Comparison of ENCODE assay signal across 1 cellular context in the genomic region with DNA sequence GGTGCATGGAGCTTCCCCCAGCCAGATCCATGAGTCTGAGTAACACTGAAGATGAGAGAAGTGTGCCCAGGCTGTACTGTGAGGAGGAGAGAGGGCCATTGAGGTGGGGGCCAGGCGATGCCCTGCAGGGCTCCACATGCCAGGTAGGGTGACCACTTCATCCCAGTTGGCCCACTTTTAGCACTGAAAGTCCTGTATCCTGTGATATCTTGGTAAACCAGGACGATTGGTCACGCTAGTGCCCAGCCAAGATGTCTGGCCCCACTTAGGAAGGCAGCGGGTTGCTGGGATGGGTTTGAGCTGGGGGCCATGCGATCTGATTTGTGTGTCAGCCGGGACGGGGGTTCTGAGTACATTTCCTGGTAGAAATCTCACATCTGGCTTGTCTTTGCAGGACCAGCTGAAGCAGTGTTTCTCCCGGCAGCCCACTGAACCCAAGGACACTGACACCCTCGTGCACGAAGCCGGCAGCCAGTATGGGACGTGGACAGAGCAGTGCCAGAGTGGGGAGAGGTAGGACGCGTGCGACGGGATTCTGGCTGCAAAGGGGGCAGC.
TF ChIP-seq lines count a peak whose summit lies in the region.

No MANE protein-coding gene starts in this region.

TF ChIP-seq in H1, 55 proteins besides CTCF, POLR2A, EP300 and RAD21:
- TF ChIP-seq GABPA (IDR thresholded peaks at IDR 0.05; ENCODE audit: borderline replicate concordance, insufficient read depth, low read length): no peak
- no peak for TF ChIP-seq CBX5 (IDR thresholded peaks at IDR 0.05; ENCODE audit: low read depth, low read length)
- TF ChIP-seq CTBP2 (IDR thresholded peaks at IDR 0.05; ENCODE audit: borderline replicate concordance, insufficient read depth, insufficient read length, low read length): no peak
- no peak for TF ChIP-seq YY1 (IDR thresholded peaks at IDR 0.05; ENCODE audit: low read depth, low read length)
- TF ChIP-seq, protein P1, sequence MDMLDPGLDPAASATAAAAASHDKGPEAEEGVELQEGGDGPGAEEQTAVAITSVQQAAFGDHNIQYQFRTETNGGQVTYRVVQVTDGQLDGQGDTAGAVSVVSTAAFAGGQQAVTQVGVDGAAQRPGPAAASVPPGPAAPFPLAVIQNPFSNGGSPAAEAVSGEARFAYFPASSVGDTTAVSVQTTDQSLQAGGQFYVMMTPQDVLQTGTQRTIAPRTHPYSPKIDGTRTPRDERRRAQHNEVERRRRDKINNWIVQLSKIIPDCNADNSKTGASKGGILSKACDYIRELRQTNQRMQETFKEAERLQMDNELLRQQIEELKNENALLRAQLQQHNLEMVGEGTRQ (IDR thresholded peaks at IDR 0.05; ENCODE audit: low read length): no peak
- TF ChIP-seq NRF1 (IDR thresholded peaks at IDR 0.05; ENCODE audit: low read depth, low read length): no peak
- no peak for TF ChIP-seq ASH2L (IDR thresholded peaks at IDR 0.05; ENCODE audit: low read length)
